9 cellular contexts compared by ENCODE assay signal in the genomic region with DNA sequence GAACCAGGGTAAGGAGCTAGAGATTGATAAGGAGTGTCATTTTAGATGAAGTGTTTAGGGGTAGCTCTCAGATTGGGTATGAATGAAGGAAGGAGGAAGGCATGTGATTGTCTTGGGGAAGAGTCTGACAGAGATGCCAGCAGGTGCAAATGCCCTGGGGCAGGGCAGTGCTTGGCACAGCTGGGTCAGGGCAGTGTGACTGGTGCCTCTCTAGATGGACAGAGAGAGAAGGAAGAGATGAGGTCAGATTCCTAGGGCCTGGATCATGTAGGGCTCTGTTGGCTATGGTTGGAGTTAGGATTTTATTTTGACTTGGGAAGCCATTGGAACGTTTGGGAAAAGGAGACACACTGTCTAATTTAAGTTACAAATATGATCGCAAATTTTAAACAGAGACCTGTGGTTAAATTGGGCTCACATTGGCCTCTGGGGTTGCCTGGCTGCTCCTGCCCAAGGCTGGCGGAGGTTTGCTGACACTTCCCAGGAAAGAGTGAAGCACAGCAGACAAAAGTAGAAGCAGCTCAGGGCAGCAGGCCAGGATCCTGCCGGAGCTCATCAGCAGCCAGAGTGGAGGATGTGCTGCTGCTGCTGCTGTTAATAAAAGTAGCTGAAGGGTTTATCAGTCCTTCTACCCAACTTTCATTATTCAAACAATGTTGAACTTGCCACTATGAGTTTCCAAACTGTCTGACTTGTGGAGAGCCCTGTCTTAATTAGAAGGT. TPM values are rescaled to one million over a fixed set of nuclear protein-coding genes. Genes with fewer than 3 reads are reported as not detected.
DNase-seq lines count a peak whose midpoint lies in the region; ATAC-seq lines count a peak whose summit lies in the region.
"Had no signal": no experiment of that assay in that cellular context is flagged by ENCODE, and none has a peak within 500 bp of the region (broad histone marks: within the 10 kb centered on the region; RNA-seq: fewer than 3 reads in every experiment).

No MANE protein-coding gene starts in this region.

- H3K9me3 ChIP-seq in esophagus (ENCODE audit: control insufficient read depth in 2 of 2, insufficient read depth in 1 of 2, low read depth in 1 of 2, low read length in 1 of 2) (peaks cover 0 to 1% of the 10 kb centered on the region in 2 donors), mesenchymal stem cell (ENCODE audit: control insufficient read depth, low read length) (no peaks in the 10 kb centered on the region)
- H3K9me3 ChIP-seq: ascending aorta had no signal

- H2BK5ac ChIP-seq in mesenchymal stem cell (ENCODE audit: low read depth, low read length, poor library complexity, severe bottlenecking): no peak overlapping the region

- H2BK120ac ChIP-seq in mesenchymal stem cell (ENCODE audit: low read depth, low read length): no peak overlapping the region

- H3K14ac ChIP-seq in mesenchymal stem cell (ENCODE audit: low read length in 2 of 2): peak overlapping the region in 1 of 2 experiments; percentile 96

- no peaks in the 10 kb centered on the region for H3K79me1 ChIP-seq in mesenchymal stem cell (replicated peaks; ENCODE audit: low read length, poor library complexity, severe bottlenecking)

- H3K4me3 ChIP-seq in esophagus (ENCODE audit: low read depth in 1 of 2, low read length in 2 of 2) (no peak overlapping the region), mesenchymal stem cell (ENCODE audit: insufficient read depth in 1 of 2, low read depth in 1 of 2, low read length in 2 of 2) (peak overlapping the region in 1 of 2 experiments; percentile 11), urinary bladder (ENCODE audit: low read depth, low read length) (no peak overlapping the region)
- H3K4me3 ChIP-seq: ascending aorta had no signal

- H3K23ac ChIP-seq in mesenchymal stem cell (ENCODE audit: low read length in 2 of 2): peak overlapping the region in 1 of 2 experiments; percentile 93

- peak overlapping the region; percentile 3 to 35 for H3K27ac ChIP-seq in esophagus (ENCODE audit: low read depth in 2 of 2, low read length in 1 of 2)
- H3K27ac ChIP-seq in mesenchymal stem cell (ENCODE audit: low read length, poor library complexity, severe bottlenecking): no peak overlapping the region
- peak overlapping the region; percentile 48 for H3K27ac ChIP-seq in urinary bladder (ENCODE audit: low read depth)
- H3K27ac ChIP-seq: ascending aorta, epithelial cell of prostate had no signal

- H2BK15ac ChIP-seq in mesenchymal stem cell (ENCODE audit: low read depth, poor library complexity, severe bottlenecking): no peak overlapping the region

- peak overlapping the region; percentile 19 to 98 for H3K4ac ChIP-seq in mesenchymal stem cell (ENCODE audit: low read depth in 1 of 2, low read length in 2 of 2)

- no peak for ATAC-seq in GM19023 (IDR thresholded peaks at IDR 0.05; ENCODE audit: unreplicated experiment)

- H3K4me1 ChIP-seq in esophagus (ENCODE audit: control insufficient read depth in 2 of 2, insufficient read depth in 2 of 2, low read length in 1 of 2) (peaks cover 0 to 4% of the 10 kb centered on the region in 2 donors), mesenchymal stem cell (ENCODE audit: control insufficient read depth, insufficient read depth, low read depth, low read length) (no peaks in the 10 kb centered on the region), urinary bladder (ENCODE audit: insufficient read depth) (no peaks in the 10 kb centered on the region)
- H3K4me1 ChIP-seq: ascending aorta had no signal

- no peak overlapping the region for H3K9ac ChIP-seq in mesenchymal stem cell (ENCODE audit: low read length)

- H3K18ac ChIP-seq in mesenchymal stem cell (ENCODE audit: low read depth in 1 of 2, low read length in 2 of 2): peak overlapping the region; percentile 53 to 98

- no peak overlapping the region for H2AK5ac ChIP-seq in mesenchymal stem cell (ENCODE audit: low read length, severe bottlenecking)

- peak; percentile 58 for DNase-seq in NCI-H2196 treated with DMSO at 0.1 percent for 48 hours (lab: John Stamatoyannopoulos, UW; ENCODE audit: unreplicated experiment)
- DNase-seq in mesenchymal stem cell: peak; percentile 61
- no peak for DNase-seq in islet precursor cell
- DNase-seq in GF-D8 (lab: John Stamatoyannopoulos, UW): no peak

- H3K27me3 ChIP-seq in esophagus (ENCODE audit: control insufficient read depth in 1 of 2, insufficient read depth in 2 of 2, low read length in 2 of 2) (no peaks in the 10 kb centered on the region), mesenchymal stem cell (ENCODE audit: control insufficient read depth in 1 of 2, insufficient read depth in 1 of 2, low read length in 2 of 2) (peaks cover 0 to 32% of the 10 kb centered on the region in 2 experiments)
- H3K27me3 ChIP-seq: ascending aorta had no signal

- peak overlapping the region; percentile 45 for H4K91ac ChIP-seq in mesenchymal stem cell (ENCODE audit: low read length)

- no peak overlapping the region for H2AFZ ChIP-seq in mesenchymal stem cell (ENCODE audit: low read depth, low read length)

- WGBS in esophagus, 2 donors: 15 to 35% methylated on average over 4 of the region's 4 CpGs
- WGBS in mesenchymal stem cell: 55% methylated on average over 4 of the region's 4 CpGs
- 23% methylated on average over 4 of the region's 4 CpGs for WGBS in urinary bladder

- H3K36me3 ChIP-seq in esophagus (ENCODE audit: control insufficient read depth in 2 of 2, insufficient read depth in 2 of 2, low read length in 1 of 2) (no peaks in the 10 kb centered on the region), mesenchymal stem cell (ENCODE audit: control insufficient read depth in 1 of 2, insufficient read depth in 2 of 2, low read depth in 1 of 2, low read length in 2 of 2) (no peaks in the 10 kb centered on the region), urinary bladder (ENCODE audit: insufficient read depth) (no peaks in the 10 kb centered on the region)
- H3K36me3 ChIP-seq: ascending aorta had no signal

- no peak overlapping the region for H3K4me2 ChIP-seq in mesenchymal stem cell (ENCODE audit: low read length, poor library complexity, severe bottlenecking)

- H4K8ac ChIP-seq in mesenchymal stem cell (ENCODE audit: low read length): no peak overlapping the region

- H2BK12ac ChIP-seq in mesenchymal stem cell (ENCODE audit: low read length in 2 of 2): peak overlapping the region; percentile 88 to 100

RNA-seq across cellular contexts. Expression of gene FHL2, which starts 32.7 kb away (rescaled TPM):
- polyA plus RNA-seq in esophagus (10 to 100 TPM; 17.6 to 55.5 TPM), urinary bladder (95.1 TPM)
- polyA plus RNA-seq in mesenchymal stem cell (2013, experiment 1 of 2): 258 TPM
- polyA plus RNA-seq in mesenchymal stem cell (2013, experiment 2 of 2): 261 TPM
- total RNA-seq in urinary bladder: 48.4 TPM

Comparison
In these comparisons a context has a peak if more than half of its experiments do, and no peak if none do; other contexts are left out.
1. DNase-seq: peak in NCI-H2196 treated with DMSO at 0.1 percent for 48 hours (single experiment) and mesenchymal stem cell (single experiment); none in islet precursor cell (single experiment) and GF-D8 (single experiment).